In genomic region chr10:125061557-125062243, GRCh38 we compare ENCODE assay signal across 8 cellular contexts.
DNase-seq lines count a peak whose midpoint lies in the region; ATAC-seq and TF ChIP-seq lines count a peak whose summit lies in the region.

No MANE protein-coding gene starts in this region.

- H3K9me3 ChIP-seq in left ventricle myocardium inferior (replicated peaks) (no peaks in the 10 kb centered on the region), adipocyte (ENCODE audit: control insufficient read depth, low read length) (no peaks in the 10 kb centered on the region), mucosa of descending colon (no peaks in the 10 kb centered on the region), aorta (ENCODE audit: control insufficient read depth, low read length) (no peaks in the 10 kb centered on the region)

- no peaks in the 10 kb centered on the region for H3K36me3 ChIP-seq in left ventricle myocardium inferior
- H3K36me3 ChIP-seq in adipocyte (ENCODE audit: control insufficient read depth, insufficient read depth, low read length, severe bottlenecking) = no peaks in the 10 kb centered on the region
- H3K36me3 ChIP-seq in mucosa of descending colon (ENCODE audit: low read depth) = no peaks in the 10 kb centered on the region
- peaks cover 0 to 3% of the 10 kb centered on the region in 2 donors for H3K36me3 ChIP-seq in aorta (ENCODE audit: control insufficient read depth in 1 of 2, insufficient read depth in 2 of 2, low read length in 1 of 2)

- intact Hi-C loops in left ventricle myocardium inferior (cut with micrococcal nuclease) = no loop called here
- intact Hi-C loops in cardiac septum (cut with DNase I) = loop anchor here (2.0 kb wide), 1 partner anchor 63 kb away; no protein-coding TSS in a partner anchor
- intact Hi-C loops in mucosa of descending colon (cut with DNase I, micrococcal nuclease) = no loop called here
- intact Hi-C loops in aorta (cut with DNase I) = loop anchor here (2.0 to 5.0 kb wide), 5 partner anchors 21 to 144 kb away; no protein-coding TSS in a partner anchor

- H3K4me1 ChIP-seq in left ventricle myocardium inferior (peaks cover 100% of the 10 kb centered on the region), adipocyte (ENCODE audit: control insufficient read depth, insufficient read depth, low read length) (peaks cover 62% of the 10 kb centered on the region), mucosa of descending colon (ENCODE audit: low read depth) (peaks cover 63% of the 10 kb centered on the region), aorta (ENCODE audit: control insufficient read depth in 1 of 2, insufficient read depth in 2 of 2, low read length in 2 of 2) (peaks cover 6 to 7% of the 10 kb centered on the region in 2 donors)

- TF ChIP-seq CTCF in left ventricle myocardium inferior (IDR thresholded peaks at IDR 0.05; ENCODE audit: borderline replicate concordance) (no peak), mucosa of descending colon (IDR thresholded peaks at IDR 0.05) (no peak)

- peak; percentile 24 for ATAC-seq in mucosa of descending colon
- no peak for ATAC-seq in aorta (ENCODE audit: low FRiP score)
- no peak for ATAC-seq in HG02610 (IDR thresholded peaks at IDR 0.05; ENCODE audit: unreplicated experiment)

- WGBS in aorta, 2 donors = 12 to 16% methylated on average over 21 of the region's 21 CpGs

- H3K27me3 ChIP-seq in left ventricle myocardium inferior (ENCODE audit: low read depth) (no peaks in the 10 kb centered on the region), adipocyte (replicated peaks; ENCODE audit: control insufficient read depth, insufficient read depth, low read length) (no peaks in the 10 kb centered on the region), aorta (ENCODE audit: control insufficient read depth in 1 of 2, insufficient read depth in 2 of 2, low read length in 1 of 2) (no peaks in the 10 kb centered on the region)

- H3K27ac ChIP-seq in left ventricle myocardium inferior (replicated peaks) (peak overlapping the region; percentile 91), aorta (ENCODE audit: low read depth in 1 of 2, low read length in 2 of 2) (peak overlapping the region; percentile 73 to 97)

- H3K9ac ChIP-seq in adipocyte (ENCODE audit: low read length) = peak overlapping the region; percentile 59

- DNase-seq in left ventricle myocardium inferior = no peak
- DNase-seq in cardiac septum (ENCODE audit: low spot score) = no peak
- no peak for DNase-seq in adipocyte (ENCODE audit: low read depth)
- no peak for DNase-seq in mucosa of descending colon
- DNase-seq in aorta = peak in 1 of 2 donors; percentile 63
- DNase-seq in KG1 (lab: John Stamatoyannopoulos, UW) = no peak
- no peak for DNase-seq in GM19240 (ENCODE audit: insufficient read length, low spot score)

- H3K4me3 ChIP-seq in left ventricle myocardium inferior (peak overlapping the region; percentile 53), adipocyte (ENCODE audit: low read length) (peak overlapping the region; percentile 16), mucosa of descending colon (no peak overlapping the region), aorta (ENCODE audit: low read length in 2 of 2) (no peak overlapping the region)

Comparison
In these comparisons a context has a peak if more than half of its experiments do, and no peak if none do; other contexts are left out.
1. intact Hi-C loops: an anchor here in cardiac septum (2.0 kb wide) and aorta (2.0 to 5.0 kb wide); none called in left ventricle myocardium inferior and mucosa of descending colon.
2. H3K4me3 ChIP-seq: peak in left ventricle myocardium inferior (single experiment) and adipocyte (single experiment); none in mucosa of descending colon (single experiment) and aorta (0 of 2).